8 cellular contexts compared by ENCODE assay signal in the genomic region with DNA sequence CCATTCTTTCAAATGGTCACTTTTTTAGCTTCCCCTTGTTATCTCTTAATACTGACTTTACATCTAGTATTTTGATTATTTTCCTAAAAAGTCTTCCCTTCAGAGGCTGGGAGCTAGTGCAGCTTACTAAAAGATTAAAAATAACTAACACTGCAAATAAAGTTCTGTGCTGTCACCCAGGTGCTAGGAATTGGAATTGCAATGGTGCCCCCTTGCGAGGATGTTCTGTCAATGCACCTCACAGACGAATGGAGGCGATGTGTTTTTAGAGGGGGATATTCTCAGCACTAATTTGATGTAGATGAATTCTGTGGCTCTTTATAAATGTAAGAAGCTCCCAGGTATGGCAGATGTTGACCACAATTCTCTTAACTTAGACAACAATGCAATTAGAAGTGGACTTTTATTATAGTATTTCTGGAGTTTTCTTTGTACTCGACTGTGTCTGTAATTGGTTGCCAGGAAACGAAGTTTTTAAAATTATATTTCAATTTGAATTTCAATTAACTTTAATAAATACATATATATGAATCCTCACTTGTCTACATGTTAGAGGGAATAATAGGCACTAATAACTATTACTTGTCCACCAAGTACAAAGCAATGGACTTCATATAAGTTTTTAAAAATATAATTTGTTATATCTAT. TPM values are rescaled to one million over a fixed set of nuclear protein-coding genes. Genes with fewer than 3 reads are reported as not detected.
A peak's percentile ranks its signal among the peaks of the same experiment; 100 is the strongest.
DNase-seq lines count a peak whose midpoint lies in the region; ATAC-seq and TF ChIP-seq lines count a peak whose summit lies in the region.

No MANE protein-coding gene starts in this region.

- H3K27ac Mint-ChIP-seq in endodermal cell: no peak overlapping the region

- peak; percentile 19 for DNase-seq in activated gamma-delta T cell treated with Interleukin-2 at 50 U/mL for 16 hours
- no peak for DNase-seq in activated gamma-delta T cell (lab: John Stamatoyannopoulos, UW)
- peak; percentile 8 for DNase-seq in NCI-H1048 (lab: John Stamatoyannopoulos, UW)
- peak; percentile 39 for DNase-seq in activated CD4-positive, alpha-beta T cell treated with anti-CD3 and anti-CD28 coated beads, Interleukin-2, amount 50 U/mL, for 1 hour
- peak; percentile 84 for DNase-seq in endodermal cell
- DNase-seq in mucosa of descending colon: peak in 1 of 3 donors; percentile 28
- DNase-seq in stomach: peak; percentile 31

- TF ChIP-seq CTCF in endodermal cell (conservative IDR thresholded peaks at IDR 0.05): peak; percentile 96
- TF ChIP-seq CTCF in mucosa of descending colon (IDR thresholded peaks at IDR 0.05): peak; percentile 53
- TF ChIP-seq CTCF in stomach (IDR thresholded peaks at IDR 0.05): peak in 5 of 7 experiments; percentile 28 to 77 (median 71)

- no peak overlapping the region for H3K4me3 Mint-ChIP-seq in endodermal cell

- H3K4me1 Mint-ChIP-seq in endodermal cell: peaks cover 6% of the 10 kb centered on the region

- H3K4me1 ChIP-seq in endodermal cell (ENCODE audit: control insufficient read depth, insufficient read depth, low read length) (no peaks in the 10 kb centered on the region), mucosa of descending colon (ENCODE audit: low read depth) (no peaks in the 10 kb centered on the region), stomach (peaks cover 0 to 6% (median 0%) of the 10 kb centered on the region in 4 donors)

- H3K36me3 ChIP-seq in endodermal cell (ENCODE audit: control insufficient read depth, insufficient read depth, low read length) (no peaks in the 10 kb centered on the region), mucosa of descending colon (ENCODE audit: low read depth) (no peaks in the 10 kb centered on the region), stomach (no peaks in the 10 kb centered on the region)

- no peak for TF ChIP-seq POLR2A in stomach (IDR thresholded peaks at IDR 0.05)

- H3K9ac ChIP-seq in endodermal cell (ENCODE audit: extremely low read depth, low read length, poor library complexity, severe bottlenecking): no peak overlapping the region

- H3K36me3 Mint-ChIP-seq in endodermal cell (ENCODE audit: low read depth): no peaks in the 10 kb centered on the region

- H3K27ac ChIP-seq in endodermal cell (ENCODE audit: low read depth, low read length): no peak overlapping the region
- H3K27ac ChIP-seq in stomach: no peak overlapping the region

- H3K4me3 ChIP-seq in endodermal cell (ENCODE audit: low read length): no peak overlapping the region
- H3K4me3 ChIP-seq in mucosa of descending colon: no peak overlapping the region
- no peak overlapping the region for H3K4me3 ChIP-seq in stomach

- intact Hi-C loops in mucosa of descending colon (cut with DNase I, micrococcal nuclease): loop anchor here in 1 of 2 donors (10.0 kb wide), 1 partner anchor 1177 kb away; no protein-coding TSS in a partner anchor
- intact Hi-C loops in stomach (cut with DNase I; ENCODE audit: low total_unique reads): no loop called here

- H3K27me3 Mint-ChIP-seq in endodermal cell (ENCODE audit: insufficient read depth): no peaks in the 10 kb centered on the region

- 0 to 10% methylated on average over 2 to 3 of the region's 5 CpGs for WGBS in endodermal cell (ENCODE audit: insufficient coverage in 1 of 2, insufficient read length in 1 of 2), 2 experiments
- WGBS in stomach, 5 donors: 28 to 31% (median 29%) methylated on average over 5 of the region's 5 CpGs

- H3K27me3 ChIP-seq in endodermal cell (ENCODE audit: control insufficient read depth, insufficient read depth, low read length, poor library complexity, severe bottlenecking) (no peaks in the 10 kb centered on the region), stomach (no peaks in the 10 kb centered on the region)

- ATAC-seq in HG02588 (IDR thresholded peaks at IDR 0.05; ENCODE audit: unreplicated experiment): peak; percentile 62
- ATAC-seq in mucosa of descending colon: peak; percentile 60

- no peak for TF ChIP-seq EP300 in stomach (IDR thresholded peaks at IDR 0.05)

- H3K9me3 ChIP-seq in endodermal cell (ENCODE audit: control insufficient read depth, low read length): no peaks in the 10 kb centered on the region
- no peaks in the 10 kb centered on the region for H3K9me3 ChIP-seq in mucosa of descending colon
- H3K9me3 ChIP-seq in stomach: no peaks in the 10 kb centered on the region

- H3K9me3 Mint-ChIP-seq in endodermal cell: no peaks in the 10 kb centered on the region

RNA-seq across cellular contexts. Expression of gene SMIM31, which starts 22.0 kb away (rescaled TPM):
- not detected for total RNA-seq in endodermal cell
- polyA plus RNA-seq in endodermal cell (2013, experiment 1 of 2): 0.11 TPM
- polyA plus RNA-seq in endodermal cell (2013, experiment 2 of 2): not detected
- total RNA-seq in mucosa of descending colon: 10 to 100 TPM; 11.0 to 37.8 (median 32.5) TPM
- 10 to 100 TPM in 1 of 5 donors, under 1 TPM in 1, not detected in 3; 0.92 to 21.7 TPM for total RNA-seq in stomach
- 1 to 10 TPM in 1 of 3 donors, under 1 TPM in 1, not detected in 1; 0.70 to 1.6 TPM for polyA plus RNA-seq in stomach
